In genomic region chr7:138254444-138254843, GRCh38 we compare ENCODE assay signal across 1 cellular context.
TF ChIP-seq lines count a peak whose summit lies in the region.

No MANE protein-coding gene starts in this region.

TF ChIP-seq in GM23338, 12 proteins besides CTCF, POLR2A, EP300 and RAD21 (continued from another document):
- TF ChIP-seq ZNF462 (CRISPR knock-in tag; IDR thresholded peaks at IDR 0.05) (no peak), JUNB (IDR thresholded peaks at IDR 0.05; ENCODE audit: unreplicated experiment) (no peak), EZH2 (IDR thresholded peaks at IDR 0.05; ENCODE audit: low read depth, unreplicated experiment) (no peak), EZH2phosphoT487 (IDR thresholded peaks at IDR 0.05; ENCODE audit: unreplicated experiment) (no peak), NANOG (IDR thresholded peaks at IDR 0.05; ENCODE audit: borderline replicate concordance) (no peak), STAT1 (IDR thresholded peaks at IDR 0.05; ENCODE audit: unreplicated experiment) (no peak), REST (IDR thresholded peaks at IDR 0.05; ENCODE audit: unreplicated experiment) (no peak), POLR2AphosphoS5 (IDR thresholded peaks at IDR 0.05; ENCODE audit: low read depth) (no peak), ETS1 (IDR thresholded peaks at IDR 0.05) (no peak), ZNF114 (CRISPR knock-in tag; IDR thresholded peaks at IDR 0.05) (no peak)
